Comparison of ENCODE assay signal across 8 cellular contexts in the genomic region with DNA sequence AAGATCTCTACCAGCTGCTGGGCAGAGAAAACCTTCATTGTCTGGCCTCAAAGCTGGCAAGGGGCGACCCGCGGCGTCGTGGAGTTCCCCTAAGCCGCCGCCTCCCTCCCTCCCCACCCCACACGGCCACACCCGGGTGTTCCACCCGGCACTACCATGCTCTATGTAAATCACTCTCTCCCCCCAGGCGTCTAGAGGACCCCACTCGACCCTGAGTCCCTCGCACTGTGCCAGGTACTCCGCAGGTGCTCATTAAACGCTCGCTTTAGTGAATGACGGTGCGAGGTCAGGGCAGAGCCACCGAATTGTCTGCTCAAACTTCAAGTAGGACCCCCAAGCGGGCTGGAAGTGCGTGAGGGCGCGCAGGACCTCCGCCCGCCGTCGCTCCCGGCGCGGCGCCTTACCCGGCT. TPM values are rescaled to one million over a fixed set of nuclear protein-coding genes. Genes with fewer than 3 reads are reported as not detected.
A peak's percentile ranks its signal among the peaks of the same experiment; 100 is the strongest.
DNase-seq lines count a peak whose midpoint lies in the region; ATAC-seq and TF ChIP-seq lines count a peak whose summit lies in the region.

No MANE protein-coding gene starts in this region.

- peaks cover 27 to 48% (median 29%) of the 10 kb centered on the region in 3 donors for H3K4me1 ChIP-seq in esophagus squamous epithelium
- peaks cover 17% of the 10 kb centered on the region for H3K4me1 ChIP-seq in parathyroid adenoma

- ATAC-seq in GM21576 (IDR thresholded peaks at IDR 0.05; ENCODE audit: unreplicated experiment), result peak; percentile 18

- no peak overlapping the region for H3K9ac ChIP-seq in parathyroid adenoma

- H3K27ac ChIP-seq in esophagus squamous epithelium, result peak overlapping the region; percentile 88 to 96 (median 92)
- peak overlapping the region; percentile 55 for H3K27ac ChIP-seq in parathyroid adenoma

- peak overlapping the region; percentile 86 for H3K4me2 ChIP-seq in parathyroid adenoma (ENCODE audit: low read length)

- peak overlapping the region; percentile 85 for H2AFZ ChIP-seq in parathyroid adenoma

- TF ChIP-seq CTCF in esophagus squamous epithelium (IDR thresholded peaks at IDR 0.05), result no peak
- TF ChIP-seq CTCF in parathyroid adenoma (IDR thresholded peaks at IDR 0.05), result no peak

- H3K27me3 ChIP-seq in esophagus squamous epithelium, result no peaks in the 10 kb centered on the region
- no peaks in the 10 kb centered on the region for H3K27me3 ChIP-seq in parathyroid adenoma (ENCODE audit: control insufficient read depth, insufficient read depth, low read length)

- DNase-seq in DMS79 (lab: John Stamatoyannopoulos, UW) (peak; percentile 23), LoVo (ENCODE audit: low spot score) (peak; percentile 24), esophagus squamous epithelium (lab: John Stamatoyannopoulos, UW) (no peak), HK-2 (ENCODE audit: unreplicated experiment) (no peak), NCI-H1105 (lab: John Stamatoyannopoulos, UW) (no peak)
- DNase-seq in activated CD8-positive, alpha-beta memory T cell treated with anti-CD3 and anti-CD28 coated beads, Interleukin-2, amount 50 U/mL, for 48 hours, result peak; percentile 69

- H3K36me3 ChIP-seq in esophagus squamous epithelium, result peaks cover 0 to 7% (median 0%) of the 10 kb centered on the region in 3 donors
- H3K36me3 ChIP-seq in parathyroid adenoma (ENCODE audit: control insufficient read depth, insufficient read depth, low read length), result no peaks in the 10 kb centered on the region

- no peaks in the 10 kb centered on the region for H3K79me2 ChIP-seq in parathyroid adenoma

- H3K9me3 ChIP-seq in esophagus squamous epithelium, result peaks cover 0 to 11% (median 6%) of the 10 kb centered on the region in 3 donors
- no peaks in the 10 kb centered on the region for H3K9me3 ChIP-seq in parathyroid adenoma (ENCODE audit: control insufficient read depth, low read length)

- H3K4me3 ChIP-seq in esophagus squamous epithelium (peak overlapping the region; percentile 58 to 93 (median 85)), parathyroid adenoma (ENCODE audit: low read depth, low read length) (peak overlapping the region; percentile 77)

- intact Hi-C loops in esophagus squamous epithelium (cut with DNase I), result no loop called here

- TF ChIP-seq POLR2A in esophagus squamous epithelium (IDR thresholded peaks at IDR 0.05), result no peak

- WGBS in esophagus squamous epithelium, 2 donors, result no CpG with 5 or more reads among the region's 32 CpGs

RNA-seq across cellular contexts. Expression of gene PARP12, which starts 0.6 kb away (rescaled TPM):
- total RNA-seq in esophagus squamous epithelium, result 10 to 100 TPM; 17.0 to 28.6 (median 22.1) TPM

Comparison
In these comparisons a context has a peak if more than half of its experiments do, and no peak if none do; other contexts are left out.
1. DNase-seq: peak in DMS79 (single experiment), LoVo (single experiment) and activated CD8-positive, alpha-beta memory T cell treated with anti-CD3 and anti-CD28 coated beads, Interleukin-2, amount 50 U/mL, for 48 hours (single experiment); none in esophagus squamous epithelium (single experiment), HK-2 (single experiment) and NCI-H1105 (single experiment).